In genomic region chr14:76575108-76575507, GRCh38 we compare ENCODE assay signal across 17 cellular contexts.
DNase-seq lines count a peak whose midpoint lies in the region; ATAC-seq and TF ChIP-seq lines count a peak whose summit lies in the region.
"Had no signal": no experiment of that assay in that cellular context is flagged by ENCODE, and none has a peak within 500 bp of the region (broad histone marks: within the 10 kb centered on the region; RNA-seq: fewer than 3 reads in every experiment).

No MANE protein-coding gene starts in this region.

- DNase-seq in breast epithelium (ENCODE audit: low spot score in 2 of 2) (no peak), MCF 10A (ENCODE audit: unreplicated experiment) (no peak), body of pancreas (peak in 1 of 4 donors; percentile 3), endodermal cell (no peak), trophoblast cell (peak; percentile 6 to 66), SIG-M5 (lab: John Stamatoyannopoulos, UW) (no peak)
- DNase-seq in activated CD8-positive, alpha-beta T cell treated with anti-CD3 and anti-CD28 coated beads, Interleukin-2, amount 10 ng/mL, durations not matched to agents 7 days and 5 days: no peak
- DNase-seq: 8988T; CD4-positive, alpha-beta memory T cell; DMS153; GF-D8; GOT3; H7 had no signal

- H3K27me3 ChIP-seq in breast epithelium: no peaks in the 10 kb centered on the region
- no peaks in the 10 kb centered on the region for H3K27me3 ChIP-seq in body of pancreas
- H3K27me3 ChIP-seq in endodermal cell (ENCODE audit: control insufficient read depth, insufficient read depth, low read length, poor library complexity, severe bottlenecking): no peaks in the 10 kb centered on the region
- no peaks in the 10 kb centered on the region for H3K27me3 ChIP-seq in trophoblast cell (ENCODE audit: insufficient read depth, low read length)
- H3K27me3 ChIP-seq: BLaER1 had no signal

- CTCF ChIA-PET in MCF 10A (lab: Yijun Ruan, JAX): no interaction called here
- CTCF ChIA-PET in activated CD8-positive, alpha-beta T cell treated with anti-CD3 and anti-CD28 coated beads, Interleukin-2, amount 10 ng/mL, durations not matched to agents 7 days and 5 days (lab: Charles Lee): no interaction called here

- no peaks in the 10 kb centered on the region for H3K79me1 ChIP-seq in trophoblast cell (ENCODE audit: low read length)

- no peak for TF ChIP-seq CTCF in breast epithelium (IDR thresholded peaks at IDR 0.05)
- TF ChIP-seq CTCF in MCF 10A (IDR thresholded peaks at IDR 0.05; ENCODE audit: unreplicated experiment): no peak
- TF ChIP-seq CTCF in body of pancreas (IDR thresholded peaks at IDR 0.05): no peak
- TF ChIP-seq CTCF in endodermal cell (conservative IDR thresholded peaks at IDR 0.05): no peak

- no peaks in the 10 kb centered on the region for H3K79me2 ChIP-seq in trophoblast cell (ENCODE audit: control insufficient read depth, insufficient read depth, low read length, poor library complexity)

- H3K27ac ChIP-seq in breast epithelium: no peak overlapping the region
- H3K27ac ChIP-seq in body of pancreas: peak overlapping the region in 3 of 4 donors; percentile 7 to 68 (median 63)
- H3K27ac ChIP-seq in endodermal cell (ENCODE audit: low read depth, low read length): no peak overlapping the region
- H3K27ac ChIP-seq in trophoblast cell (ENCODE audit: low read depth, low read length): no peak overlapping the region
- H3K27ac ChIP-seq: BLaER1 had no signal

- H3K36me3 ChIP-seq in breast epithelium (no peaks in the 10 kb centered on the region), body of pancreas (replicated peaks in 1 of 2; ENCODE audit: insufficient read depth in 1 of 2, low read depth in 2 of 2) (no peaks in the 10 kb centered on the region), endodermal cell (ENCODE audit: control insufficient read depth, insufficient read depth, low read length) (no peaks in the 10 kb centered on the region), trophoblast cell (ENCODE audit: control insufficient read depth in 1 of 2, insufficient read depth in 2 of 2, low read length in 2 of 2) (no peaks in the 10 kb centered on the region)
- H3K36me3 ChIP-seq: BLaER1 had no signal

- no peak overlapping the region for H2AK5ac ChIP-seq in trophoblast cell (ENCODE audit: low read length)

- no TSS peak for BruUV-seq in MCF 10A (replicated peaks; lab: Mats Ljungman, UMichigan)

- H3K4me1 Mint-ChIP-seq in MCF 10A (ENCODE audit: insufficient read depth, unreplicated experiment): peaks cover 16% of the 10 kb centered on the region
- H3K4me1 Mint-ChIP-seq in endodermal cell: peaks cover 31% of the 10 kb centered on the region
- no peaks in the 10 kb centered on the region for H3K4me1 Mint-ChIP-seq in activated CD8-positive, alpha-beta T cell treated with anti-CD3 and anti-CD28 coated beads, Interleukin-2, amount 10 ng/mL, durations not matched to agents 7 days and 5 days (ENCODE audit: low read depth)
- H3K4me1 Mint-ChIP-seq: CD14-positive monocyte; CD4-positive, alpha-beta memory T cell had no signal

- H3K36me3 Mint-ChIP-seq in MCF 10A (ENCODE audit: insufficient read depth, unreplicated experiment) (no peaks in the 10 kb centered on the region), endodermal cell (ENCODE audit: low read depth) (no peaks in the 10 kb centered on the region)
- no peaks in the 10 kb centered on the region for H3K36me3 Mint-ChIP-seq in activated CD8-positive, alpha-beta T cell treated with anti-CD3 and anti-CD28 coated beads, Interleukin-2, amount 10 ng/mL, durations not matched to agents 7 days and 5 days (ENCODE audit: low read depth)
- H3K36me3 Mint-ChIP-seq: CD14-positive monocyte; CD4-positive, alpha-beta memory T cell had no signal

- ATAC-seq in body of pancreas (peak; percentile 33), GM18502 (IDR thresholded peaks at IDR 0.05; ENCODE audit: poor library complexity, unreplicated experiment) (no peak)
- no peak for ATAC-seq in activated CD8-positive, alpha-beta T cell treated with anti-CD3 and anti-CD28 coated beads, Interleukin-2, amount 10 ng/mL, durations not matched to agents 7 days and 5 days
- ATAC-seq: HepG2 had no signal

- H3K9me3 ChIP-seq in breast epithelium (peaks cover 0 to 4% of the 10 kb centered on the region in 2 donors), body of pancreas (no peaks in the 10 kb centered on the region), endodermal cell (ENCODE audit: control insufficient read depth, low read length) (no peaks in the 10 kb centered on the region), trophoblast cell (ENCODE audit: insufficient read depth, low read depth, low read length) (no peaks in the 10 kb centered on the region)

- H3K4me3 Mint-ChIP-seq in MCF 10A (ENCODE audit: unreplicated experiment): no peak overlapping the region
- H3K4me3 Mint-ChIP-seq in endodermal cell: no peak overlapping the region
- H3K4me3 Mint-ChIP-seq in activated CD8-positive, alpha-beta T cell treated with anti-CD3 and anti-CD28 coated beads, Interleukin-2, amount 10 ng/mL, durations not matched to agents 7 days and 5 days: no peak overlapping the region
- H3K4me3 Mint-ChIP-seq: CD14-positive monocyte; CD4-positive, alpha-beta memory T cell had no signal

- intact Hi-C loops in breast epithelium (cut with DNase I; ENCODE audit: low total_unique reads) (no loop called here), MCF 10A (cut with micrococcal nuclease) (no loop called here), body of pancreas (cut with DNase I) (no loop called here)

- H3K18ac ChIP-seq in trophoblast cell (ENCODE audit: low read length): no peak overlapping the region

- no peak for TF ChIP-seq POLR2A in breast epithelium (IDR thresholded peaks at IDR 0.05)
- no peak for TF ChIP-seq POLR2A in body of pancreas (IDR thresholded peaks at IDR 0.05)

- H2BK12ac ChIP-seq in trophoblast cell (ENCODE audit: low read length): no peak overlapping the region

- H3K4ac ChIP-seq in trophoblast cell (ENCODE audit: low read depth, low read length): no peak overlapping the region

- H3K14ac ChIP-seq in trophoblast cell (ENCODE audit: low read length): no peak overlapping the region

- no peak overlapping the region for H3K23ac ChIP-seq in trophoblast cell (ENCODE audit: low read length)

- H3K4me3 ChIP-seq in breast epithelium (peak overlapping the region in 2 of 3 donors; percentile 28 to 30), body of pancreas (no peak overlapping the region), endodermal cell (ENCODE audit: low read length) (no peak overlapping the region), trophoblast cell (ENCODE audit: low read depth, low read length) (no peak overlapping the region)
- H3K4me3 ChIP-seq: BLaER1 had no signal

- H3K9me3 Mint-ChIP-seq in MCF 10A (ENCODE audit: unreplicated experiment) (no peaks in the 10 kb centered on the region), endodermal cell (no peaks in the 10 kb centered on the region)
- no peaks in the 10 kb centered on the region for H3K9me3 Mint-ChIP-seq in activated CD8-positive, alpha-beta T cell treated with anti-CD3 and anti-CD28 coated beads, Interleukin-2, amount 10 ng/mL, durations not matched to agents 7 days and 5 days (ENCODE audit: insufficient read depth)

- no peak overlapping the region for H3K4me2 ChIP-seq in trophoblast cell (ENCODE audit: low read length)
- H3K4me2 ChIP-seq: BLaER1 had no signal

- 27 to 38% methylated on average over 9 of the region's 9 CpGs for WGBS in body of pancreas, 2 donors
- 88 to 94% methylated on average over 8 to 9 of the region's 9 CpGs for WGBS in endodermal cell (ENCODE audit: insufficient coverage in 1 of 2, insufficient read length in 1 of 2), 2 experiments
- no CpG with 5 or more reads among the region's 9 CpGs for WGBS in trophoblast cell (ENCODE audit: extremely low coverage, insufficient coverage, insufficient read length)

- no peak overlapping the region for H4K12ac ChIP-seq in trophoblast cell (ENCODE audit: low read depth, low read length)

- no peak overlapping the region for H3K27ac Mint-ChIP-seq in MCF 10A (ENCODE audit: low read depth, unreplicated experiment)
- peak overlapping the region; percentile 14 for H3K27ac Mint-ChIP-seq in endodermal cell
- no peak overlapping the region for H3K27ac Mint-ChIP-seq in activated CD8-positive, alpha-beta T cell treated with anti-CD3 and anti-CD28 coated beads, Interleukin-2, amount 10 ng/mL, durations not matched to agents 7 days and 5 days
- H3K27ac Mint-ChIP-seq: CD14-positive monocyte; CD4-positive, alpha-beta memory T cell had no signal

- no peak overlapping the region for H2BK5ac ChIP-seq in trophoblast cell (ENCODE audit: low read depth, low read length, poor library complexity)

- POLR2A ChIA-PET in MCF 10A (lab: Yijun Ruan, JAX): interaction anchor here (0.7 kb wide), 1 partner anchor 17 kb away, joined by 3 read pairs; no protein-coding TSS in a partner anchor
- POLR2A ChIA-PET in activated CD8-positive, alpha-beta T cell treated with anti-CD3 and anti-CD28 coated beads, Interleukin-2, amount 10 ng/mL, durations not matched to agents 7 days and 5 days (lab: Charles Lee): no interaction called here

- no peak overlapping the region for H2BK120ac ChIP-seq in trophoblast cell (ENCODE audit: insufficient read depth, low read length, poor library complexity)

- no peak overlapping the region for H2AFZ ChIP-seq in trophoblast cell (ENCODE audit: insufficient read depth, low read length, poor library complexity)

- H3K27me3 Mint-ChIP-seq in MCF 10A (ENCODE audit: insufficient read depth, unreplicated experiment) (no peaks in the 10 kb centered on the region), endodermal cell (ENCODE audit: insufficient read depth) (no peaks in the 10 kb centered on the region)
- no peaks in the 10 kb centered on the region for H3K27me3 Mint-ChIP-seq in activated CD8-positive, alpha-beta T cell treated with anti-CD3 and anti-CD28 coated beads, Interleukin-2, amount 10 ng/mL, durations not matched to agents 7 days and 5 days (ENCODE audit: low read depth)

- H3K9ac ChIP-seq in endodermal cell (ENCODE audit: extremely low read depth, low read length, poor library complexity, severe bottlenecking) (no peak overlapping the region), trophoblast cell (ENCODE audit: low read length) (no peak overlapping the region)
- H3K9ac ChIP-seq: BLaER1 had no signal

- H4K8ac ChIP-seq in trophoblast cell (ENCODE audit: low read depth, low read length): no peak overlapping the region

- no peaks in the 10 kb centered on the region for H3K4me1 ChIP-seq in breast epithelium
- H3K4me1 ChIP-seq in body of pancreas: peaks cover 18% of the 10 kb centered on the region
- peaks cover 3% of the 10 kb centered on the region for H3K4me1 ChIP-seq in endodermal cell (ENCODE audit: control insufficient read depth, insufficient read depth, low read length)
- H3K4me1 ChIP-seq in trophoblast cell (ENCODE audit: control insufficient read depth in 1 of 2, insufficient read depth in 2 of 2, low read length in 2 of 2): no peaks in the 10 kb centered on the region
- H3K4me1 ChIP-seq: BLaER1 had no signal

- no peak overlapping the region for H4K91ac ChIP-seq in trophoblast cell (ENCODE audit: low read depth, low read length)

Comparison
In these comparisons a context has a peak if more than half of its experiments do, and no peak if none do; other contexts are left out.
1. DNase-seq: peak in trophoblast cell (2 of 2); none in breast epithelium (0 of 2), MCF 10A (single experiment), endodermal cell (single experiment), SIG-M5 (single experiment) and activated CD8-positive, alpha-beta T cell treated with anti-CD3 and anti-CD28 coated beads, Interleukin-2, amount 10 ng/mL, durations not matched to agents 7 days and 5 days (single experiment).
2. H3K27ac ChIP-seq: peak in body of pancreas (3 of 4); none in breast epithelium (0 of 2), endodermal cell (single experiment) and trophoblast cell (single experiment).
3. H3K4me3 ChIP-seq: peak in breast epithelium (2 of 3); none in body of pancreas (0 of 2), endodermal cell (single experiment) and trophoblast cell (single experiment).